In the genomic region with DNA sequence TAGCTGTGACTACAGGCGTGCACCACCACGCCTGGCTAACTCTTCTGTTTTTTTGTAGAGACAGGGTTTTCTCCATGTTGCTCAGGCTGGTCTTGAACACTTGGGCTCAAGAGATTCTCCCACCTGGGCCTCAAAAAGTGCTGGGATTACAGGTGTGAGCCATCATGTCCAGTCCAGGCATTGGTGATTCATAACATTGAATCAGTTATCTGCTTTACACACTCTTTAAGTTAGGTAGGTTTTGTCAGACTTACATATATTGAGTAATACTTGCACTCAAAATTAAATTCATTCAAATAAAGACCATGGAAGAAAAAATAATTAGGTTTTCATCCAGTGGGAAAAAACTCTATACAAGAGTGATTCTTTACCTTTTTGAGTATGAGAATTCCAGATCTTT, we compare ENCODE assay signal across 28 cellular contexts.
"Had no signal": no experiment of that assay in that cellular context is flagged by ENCODE, and none has a peak within 500 bp of the region (broad histone marks: within the 10 kb centered on the region; RNA-seq: fewer than 3 reads in every experiment).

No MANE protein-coding gene starts in this region.

- H3K4me1 ChIP-seq: colonic mucosa, esophagus squamous epithelium, foreskin keratinocyte, gastrocnemius medialis, gastroesophageal sphincter, heart left ventricle had no signal

- H3K4me2 ChIP-seq: hepatocyte had no signal

- H3K9me3 ChIP-seq: colonic mucosa, esophagus muscularis mucosa, esophagus squamous epithelium, gastrocnemius medialis, gastroesophageal sphincter, heart left ventricle, heart right ventricle had no signal

- ATAC-seq: effector memory CD8-positive, alpha-beta T cell; esophagus mucosa; foreskin keratinocyte; gastrocnemius medialis; gastroesophageal sphincter; heart left ventricle; heart right ventricle had no signal

- H3K27me3 ChIP-seq: colonic mucosa, dorsolateral prefrontal cortex, esophagus muscularis mucosa, esophagus squamous epithelium, foreskin keratinocyte, gastrocnemius medialis, gastroesophageal sphincter, heart left ventricle, heart right ventricle, hepatocyte had no signal

- H3K27ac ChIP-seq: colonic mucosa, coronary artery, dorsolateral prefrontal cortex, epithelial cell of prostate, esophagus muscularis mucosa, esophagus squamous epithelium, foreskin keratinocyte, gastrocnemius medialis, gastroesophageal sphincter, heart left ventricle, heart right ventricle, hepatocyte had no signal

- H3K36me3 ChIP-seq: colonic mucosa, esophagus muscularis mucosa, esophagus squamous epithelium, gastrocnemius medialis, gastroesophageal sphincter, heart left ventricle, heart right ventricle had no signal

- H3K4me3 ChIP-seq: colonic mucosa, coronary artery, dorsolateral prefrontal cortex, esophagus muscularis mucosa, esophagus squamous epithelium, gastrocnemius medialis, gastroesophageal sphincter, heart left ventricle, heart right ventricle, hepatocyte had no signal

- DNase-seq: colonic mucosa; cortex of kidney; dermis blood vessel endothelial cell; dorsolateral prefrontal cortex; effector CD4-positive, alpha-beta T cell; effector CD8-positive, alpha-beta T cell; effector memory CD4-positive, alpha-beta T cell; effector memory CD8-positive, alpha-beta T cell; endodermal cell; erythroblast; esophagus squamous epithelium; foreskin fibroblast; foreskin melanocyte; gastrocnemius medialis; glutamatergic neuron; head of caudate nucleus; heart left ventricle; heart right ventricle had no signal

- FAIRE-seq: colon, endometrium, endothelial cell of umbilical vein had no signal
